Comparison of ENCODE assay signal across 24 cellular contexts in genomic region chr2:168482952-168483831, GRCh38. TPM values are rescaled to one million over a fixed set of nuclear protein-coding genes. Genes with fewer than 3 reads are reported as not detected.
DNase-seq lines count a peak whose midpoint lies in the region; ATAC-seq, FAIRE-seq and TF ChIP-seq lines count a peak whose summit lies in the region.
"Had no signal": no experiment of that assay in that cellular context is flagged by ENCODE, and none has a peak within 500 bp of the region (broad histone marks: within the 10 kb centered on the region; RNA-seq: fewer than 3 reads in every experiment).

No MANE protein-coding gene starts in this region.

- 77% methylated on average over 9 of the region's 9 CpGs for WGBS in right cardiac atrium
- 97% methylated on average over 9 of the region's 9 CpGs for WGBS in GM12878 (ENCODE audit: insufficient coverage, insufficient replicate concordance, low lambda C conversion rate, missing lambda C conversion rate)

- no peak for DNase-seq in left ventricle myocardium inferior
- no peak for DNase-seq in right cardiac atrium
- DNase-seq in GM12878 (ENCODE audit: low read depth, low spot score): no peak
- no peak for DNase-seq in mesothelial cell of epicardium (ENCODE audit: low spot score in 2 of 2, unreplicated experiment in 2 of 2)
- no peak for DNase-seq in osteoblast (ENCODE audit: insufficient read length, low spot score, missing footprints)
- no peak for DNase-seq in effector CD4-positive, alpha-beta T cell
- no peak for DNase-seq in SKM-1 treated with dmso at 0.1 percent for 144 hours (lab: John Stamatoyannopoulos, UW; ENCODE audit: unreplicated experiment)
- DNase-seq: CD4-positive, CD25-positive, alpha-beta regulatory T cell; COR-L47; DND-41; GM23248; H9; KG1; NCI-H1092; NCI-H1436; NCI-H187 treated with DMSO at 0.1 percent for 48 hours; NCI-H2107; NCI-H510A; NCI-H748 treated with DMSO at 0.1 percent for 48 hours; NK-92 treated with Interleukin-12 subunit alpha and Interleukin-12 subunit beta, amount 100 ng/mL, for 24 hours; SJCRH30 had no signal

- intact Hi-C loops in left ventricle myocardium inferior (cut with micrococcal nuclease) (no loop called here), right cardiac atrium (cut with DNase I) (no loop called here), GM12878 (cut with micrococcal nuclease; ENCODE audit: unreplicated experiment) (no loop called here)

- H3K4me2 ChIP-seq in GM12878 (ENCODE audit: control insufficient read depth, insufficient read depth) (no peak overlapping the region), osteoblast (ENCODE audit: insufficient read depth, low read length) (no peak overlapping the region)
- H3K4me2 ChIP-seq: A549 had no signal

- SMC1A ChIA-PET in GM12878 (lab: Charles Lee; ENCODE audit: uncharacterized antibody, unreplicated experiment): interaction anchor here (0.9 to 2.7 kb wide), 6 partner anchors 8 to 14 kb away, joined by 3 to 12 read pairs (median 3); no protein-coding TSS in a partner anchor

- RAD21 ChIA-PET in GM12878 (lab: Charles Lee; ENCODE audit: unreplicated experiment): interaction anchor here (1.6 kb wide), 1 partner anchor 13 kb away, joined by 4 read pairs; no protein-coding TSS in a partner anchor

- H3K4me1 Mint-ChIP-seq in mesothelial cell of epicardium: peaks cover 51% of the 10 kb centered on the region

- BruUV-seq in GM12878 (replicated peaks; lab: Mats Ljungman, UMichigan): TSS peak; percentile 6

- peaks cover 12% of the 10 kb centered on the region for H3K9me3 Mint-ChIP-seq in mesothelial cell of epicardium
- H3K9me3 Mint-ChIP-seq: H9 had no signal

- TF ChIP-seq CTCF in left ventricle myocardium inferior (IDR thresholded peaks at IDR 0.05; ENCODE audit: borderline replicate concordance) (no peak), GM12878 (IDR thresholded peaks at IDR 0.05 in 2 of 3, conservative IDR thresholded peaks at IDR 0.05 in 1 of 3; ENCODE audit: control insufficient read depth in 2 of 3, extremely low read depth in 1 of 3, insufficient read depth in 1 of 3, low read depth in 3 of 3, low read length in 3 of 3) (no peak), mesothelial cell of epicardium (IDR thresholded peaks at IDR 0.05; ENCODE audit: unreplicated experiment) (no peak), osteoblast (IDR thresholded peaks at IDR 0.05; ENCODE audit: extremely low read depth, low read depth, low read length) (no peak)

- CTCF ChIA-PET in GM12878 (lab: Yijun Ruan, JAX): interaction anchor here (1.4 to 3.0 kb wide), 2 partner anchors 12 to 131 kb away, joined by 4 to 7 read pairs; no protein-coding TSS in a partner anchor

- no peak for TF ChIP-seq RAD21 in GM12878 (IDR thresholded peaks at IDR 0.05; ENCODE audit: insufficient read depth, low read depth, low read length)

- H3K9me3 ChIP-seq in left ventricle myocardium inferior (replicated peaks): peaks cover 1% of the 10 kb centered on the region
- no peaks in the 10 kb centered on the region for H3K9me3 ChIP-seq in right cardiac atrium (ENCODE audit: control insufficient read depth, low read length)
- H3K9me3 ChIP-seq in GM12878 (replicated peaks; ENCODE audit: control insufficient read depth, insufficient read depth, low read length): peaks cover 8% of the 10 kb centered on the region
- H3K9me3 ChIP-seq in stomach smooth muscle (ENCODE audit: control insufficient read depth in 2 of 2, low read length in 2 of 2): no peaks in the 10 kb centered on the region
- no peaks in the 10 kb centered on the region for H3K9me3 ChIP-seq in osteoblast (ENCODE audit: low read depth, low read length)
- H3K9me3 ChIP-seq: A549, SJCRH30 had no signal

- H3K4me3 ChIP-seq in left ventricle myocardium inferior: no peak overlapping the region
- no peak overlapping the region for H3K4me3 ChIP-seq in right cardiac atrium (ENCODE audit: low read length)
- no peak overlapping the region for H3K4me3 ChIP-seq in GM12878
- no peak overlapping the region for H3K4me3 ChIP-seq in stomach smooth muscle (ENCODE audit: low read length in 2 of 2)
- H3K4me3 ChIP-seq in osteoblast (ENCODE audit: insufficient read depth, low read length): no peak overlapping the region
- H3K4me3 ChIP-seq: A549, GM23248, SJCRH30 had no signal

- no peaks in the 10 kb centered on the region for H4K20me1 ChIP-seq in GM12878 (ENCODE audit: control insufficient read depth, insufficient read depth)
- peaks cover 6% of the 10 kb centered on the region for H4K20me1 ChIP-seq in osteoblast (ENCODE audit: insufficient read depth, low read length)

- no peak overlapping the region for H3K9ac ChIP-seq in GM12878 (ENCODE audit: control insufficient read depth, insufficient read depth, low read length)
- H3K9ac ChIP-seq in stomach smooth muscle (ENCODE audit: low read length in 2 of 2): no peak overlapping the region
- H3K9ac ChIP-seq: GM23248 had no signal

- H3K79me2 ChIP-seq in GM12878 (ENCODE audit: control insufficient read depth, insufficient read depth, low read length) (peaks cover 79% of the 10 kb centered on the region), osteoblast (ENCODE audit: insufficient read depth, low read length) (peaks cover 22% of the 10 kb centered on the region)

- no peak overlapping the region for H3K4me3 Mint-ChIP-seq in mesothelial cell of epicardium
- H3K4me3 Mint-ChIP-seq: CD4-positive, CD25-positive, alpha-beta regulatory T cell; H9 had no signal

- in situ Hi-C loops in GM12878 (cut with MboI): no loop called here

- TF ChIP-seq EP300 in GM12878 (IDR thresholded peaks at IDR 0.05; ENCODE audit: borderline replicate concordance in 1 of 2, control insufficient read depth in 1 of 2, low read depth in 2 of 2, low read length in 2 of 2): no peak

- no peaks in the 10 kb centered on the region for H3K27me3 Mint-ChIP-seq in mesothelial cell of epicardium (ENCODE audit: low read depth)

- H3K27ac ChIP-seq in left ventricle myocardium inferior (replicated peaks) (peak overlapping the region; percentile 75), right cardiac atrium (ENCODE audit: low read length) (no peak overlapping the region), GM12878 (ENCODE audit: control insufficient read depth, insufficient read depth) (no peak overlapping the region), stomach smooth muscle (ENCODE audit: low read length) (peak overlapping the region; percentile 42), osteoblast (ENCODE audit: low read depth, low read length) (no peak overlapping the region)
- H3K27ac ChIP-seq: A549, GM23248, SJCRH30 had no signal

- H2AFZ ChIP-seq in GM12878 (ENCODE audit: control insufficient read depth, low read depth, low read length): no peak overlapping the region
- H2AFZ ChIP-seq in osteoblast (ENCODE audit: low read length): no peak overlapping the region
- H2AFZ ChIP-seq: GM23248 had no signal

- POLR2A ChIA-PET in GM12878 (lab: Charles Lee): no interaction called here

- ATAC-seq in right cardiac atrium (no peak), GM12878 (no peak)
- ATAC-seq: A549 had no signal

- TF ChIP-seq POLR2A in GM12878 (IDR thresholded peaks at IDR 0.05; ENCODE audit: low read depth, low read length): no peak

- peaks cover 15% of the 10 kb centered on the region for H3K36me3 Mint-ChIP-seq in mesothelial cell of epicardium
- H3K36me3 Mint-ChIP-seq: CD4-positive, CD25-positive, alpha-beta regulatory T cell had no signal

- H3K4me1 ChIP-seq in left ventricle myocardium inferior: peaks cover 52% of the 10 kb centered on the region
- peaks cover 3% of the 10 kb centered on the region for H3K4me1 ChIP-seq in right cardiac atrium (ENCODE audit: control insufficient read depth, insufficient read depth, low read length)
- no peaks in the 10 kb centered on the region; the same call in 1 of the 2 replicates for H3K4me1 ChIP-seq in GM12878 (ENCODE audit: control insufficient read depth, insufficient read depth, low read length)
- H3K4me1 ChIP-seq in stomach smooth muscle (ENCODE audit: control insufficient read depth, insufficient read depth, low read length): no peaks in the 10 kb centered on the region
- no peaks in the 10 kb centered on the region for H3K4me1 ChIP-seq in osteoblast (ENCODE audit: insufficient read depth, low read length)

- H3K36me3 ChIP-seq in left ventricle myocardium inferior (no peaks in the 10 kb centered on the region), GM12878 (ENCODE audit: control insufficient read depth in 2 of 2, insufficient read depth in 2 of 2, low read length in 1 of 2) (peaks cover 0 to 2% of the 10 kb centered on the region in 2 experiments; a peak in 2 of 4 replicates), stomach smooth muscle (ENCODE audit: control insufficient read depth in 2 of 2, insufficient read depth in 2 of 2, low read length in 2 of 2) (no peaks in the 10 kb centered on the region), osteoblast (ENCODE audit: insufficient read depth, low read length) (no peaks in the 10 kb centered on the region)
- H3K36me3 ChIP-seq: SJCRH30 had no signal

- H3K27me3 ChIP-seq in left ventricle myocardium inferior (ENCODE audit: low read depth) (no peaks in the 10 kb centered on the region), right cardiac atrium (ENCODE audit: control insufficient read depth, insufficient read depth) (no peaks in the 10 kb centered on the region), GM12878 (replicated peaks in 1 of 2; ENCODE audit: control insufficient read depth in 2 of 2, insufficient read depth in 2 of 2, low read length in 1 of 2) (no peaks in the 10 kb centered on the region), stomach smooth muscle (ENCODE audit: control insufficient read depth in 1 of 2, insufficient read depth in 2 of 2, low read length in 2 of 2) (no peaks in the 10 kb centered on the region), osteoblast (ENCODE audit: insufficient read depth, low read length) (no peaks in the 10 kb centered on the region)
- H3K27me3 ChIP-seq: SJCRH30 had no signal

- no peak for FAIRE-seq in GM12878 (lab: Jason Lieb, UNC)
- FAIRE-seq: A549, GM12891 had no signal

- H3K27ac Mint-ChIP-seq in mesothelial cell of epicardium: peak overlapping the region; percentile 80
- H3K27ac Mint-ChIP-seq: CD4-positive, CD25-positive, alpha-beta regulatory T cell had no signal

RNA-seq across cellular contexts. Expression of gene CERS6, which starts 27.1 kb away (rescaled TPM):
- 68.9 TPM for total RNA-seq in left ventricle myocardium inferior
- 10 to 100 TPM; 47.6 to 71.5 (median 52.5) TPM for total RNA-seq in right cardiac atrium
- 25.6 TPM for polyA plus RNA-seq in right cardiac atrium
- 29.6 and 30.4 TPM in 2 replicates for total RNA-seq in GM12878 (2013; cell fraction: nucleolus; rRNA removed)
- 20.4 and 22.2 TPM in 2 replicates for total RNA-seq in GM12878 (2014; rRNA removed)
- total RNA-seq in GM12878 (2014; rRNA removed; fragmentation: Illumina TruSeq; extraction: Trizol): 17.6 TPM in 2 replicates
- 15.3 and 17.0 TPM in 2 replicates for total RNA-seq in GM12878 (2021)
- 6.0 TPM for polyA plus RNA-seq in GM12878 (2011; ENCODE audit: low read depth)
- polyA plus RNA-seq in GM12878 (2011; rRNA removed): 12.0 and 17.6 TPM in 2 replicates
- 6.1 and 8.2 TPM in 2 replicates for polyA plus RNA-seq in GM12878 (2011; cell fraction: cytosol; rRNA removed)
- 8.5 and 10.0 TPM in 2 replicates for polyA plus RNA-seq in GM12878 (2011; cell fraction: nucleus; rRNA removed)
- 12.5 and 13.9 TPM in 2 replicates for polyA plus RNA-seq in GM12878 (2012)
- 19.6 and 24.1 TPM in 2 replicates for polyA plus RNA-seq in GM12878 (2014; fragmentation: Illumina TruSeq; extraction: Trizol)
- polyA plus RNA-seq in GM12878 (2014; fragmentation: Nextera tagmentation; extraction: Ambion mirVana): 1 to 10 TPM; 1.3 to 2.5 TPM
- 8.8 and 9.4 TPM in 2 replicates for polyA plus RNA-seq in GM12878 (2014; rRNA removed)
- 10 to 100 TPM in 1 of 2 experiments, 1 to 10 TPM in 1; 6.2 to 16.1 TPM for polyA plus RNA-seq in GM12878 (2016; fragmentation: Nextera tagmentation; extraction: Ambion mirVana)
- 18.6 and 19.1 TPM in 2 replicates for polyA minus RNA-seq in GM12878 (2011; rRNA and poly(A)+ RNA removed)
- 6.7 and 8.8 TPM in 2 replicates for polyA minus RNA-seq in GM12878 (2011; cell fraction: cytosol; rRNA and poly(A)+ RNA removed)
- 10.8 and 16.3 TPM in 2 replicates for polyA minus RNA-seq in GM12878 (2011; cell fraction: nucleus; rRNA and poly(A)+ RNA removed)
- total RNA-seq in mesothelial cell of epicardium: 66.1 to 67.4 TPM (median 66.5 TPM) in 3 replicates
- total RNA-seq in osteoblast: 21.8 and 23.9 TPM in 2 replicates

Comparison
In these comparisons a context has a peak if more than half of its experiments do, and no peak if none do; other contexts are left out.
1. H3K27ac ChIP-seq: peak in left ventricle myocardium inferior (single experiment) and stomach smooth muscle (single experiment); none in right cardiac atrium (single experiment), GM12878 (single experiment) and osteoblast (single experiment).